Comparison of ENCODE assay signal across 8 cellular contexts in genomic region chrX:20267599-20267923, GRCh38. TPM values are rescaled to one million over a fixed set of nuclear protein-coding genes. Genes with fewer than 3 reads are reported as not detected.
DNase-seq lines count a peak whose midpoint lies in the region; ATAC-seq and TF ChIP-seq lines count a peak whose summit lies in the region.

No MANE protein-coding gene starts in this region.

- CTCF ChIA-PET in OCI-LY7 (lab: Charles Lee; ENCODE audit: unreplicated experiment) = no interaction called here

- no TSS peak for BruUV-seq in OCI-LY7 (replicated peaks; lab: Mats Ljungman, UMichigan)

- H3K4me1 ChIP-seq in BLaER1 (peaks cover 18% of the 10 kb centered on the region), OCI-LY7 (ENCODE audit: insufficient read depth, low read length, poor library complexity, severe bottlenecking) (peaks cover 25% of the 10 kb centered on the region), endocrine pancreas (ENCODE audit: control insufficient read depth, insufficient read depth, low read length) (peaks cover 5% of the 10 kb centered on the region)

- intact Hi-C loops in OCI-LY7 (cut with micrococcal nuclease; ENCODE audit: unreplicated experiment) = loop anchor here (2.0 to 5.0 kb wide), 2 partner anchors 53 to 125 kb away; partner anchors contain the start of gene EIF1AX

- H3K36me3 ChIP-seq in BLaER1 = no peaks in the 10 kb centered on the region
- H3K36me3 ChIP-seq in OCI-LY7 (ENCODE audit: insufficient read depth, low read length) = no peaks in the 10 kb centered on the region
- no peaks in the 10 kb centered on the region for H3K36me3 ChIP-seq in endocrine pancreas (ENCODE audit: control insufficient read depth, insufficient read depth, low read length)

- DNase-seq in OCI-LY7 (ENCODE audit: low spot score) = no peak
- no peak for DNase-seq in neural crest cell (ENCODE audit: low read depth, low spot score)
- no peak for DNase-seq in activated CD4-positive, CD25-positive, alpha-beta regulatory T cell (lab: John Stamatoyannopoulos, UW)
- DNase-seq in pons (ENCODE audit: low spot score) = no peak
- DNase-seq in DMS 273 treated with DMSO at 0.1 percent for 48 hours (lab: John Stamatoyannopoulos, UW) = no peak

- TF ChIP-seq CTCF in OCI-LY7 (conservative IDR thresholded peaks at IDR 0.05; ENCODE audit: low read length) (no peak), neural crest cell (conservative IDR thresholded peaks at IDR 0.05) (no peak)

- peaks cover 37% of the 10 kb centered on the region for H3K79me2 ChIP-seq in OCI-LY7 (ENCODE audit: insufficient read depth, low read depth, low read length)

- H3K4me1 Mint-ChIP-seq in neural crest cell = peaks cover 21% of the 10 kb centered on the region

- H3K27me3 Mint-ChIP-seq in neural crest cell (ENCODE audit: low read depth) = peaks cover 23% of the 10 kb centered on the region

- POLR2A ChIA-PET in OCI-LY7 (lab: Charles Lee) = interaction anchor here (0.6 kb wide), 2 partner anchors 50 to 621 kb away, joined by 3 to 5 read pairs; no protein-coding TSS in a partner anchor

- no peak for ATAC-seq in HG03108 (IDR thresholded peaks at IDR 0.05; ENCODE audit: unreplicated experiment)

- H3K9me3 ChIP-seq in BLaER1 (peaks cover 24% of the 10 kb centered on the region), OCI-LY7 (ENCODE audit: low read length) (no peaks in the 10 kb centered on the region), endocrine pancreas (ENCODE audit: control insufficient read depth, low read length) (no peaks in the 10 kb centered on the region)

- H3K9me3 Mint-ChIP-seq in neural crest cell = no peaks in the 10 kb centered on the region

- H3K36me3 Mint-ChIP-seq in neural crest cell (ENCODE audit: low read depth) = no peaks in the 10 kb centered on the region

- H3K9me2 ChIP-seq in OCI-LY7 (ENCODE audit: insufficient read depth, low read length) = no peaks in the 10 kb centered on the region

- H3K9ac ChIP-seq in BLaER1 = peak overlapping the region; percentile 83
- H3K9ac ChIP-seq in endocrine pancreas (ENCODE audit: control insufficient read depth, insufficient read depth, low read length) = peak overlapping the region; percentile 95

- H3K4me3 Mint-ChIP-seq in neural crest cell = peak overlapping the region; percentile 94

- peak overlapping the region; percentile 80 for H3K4me3 ChIP-seq in BLaER1
- peak overlapping the region; percentile 97 for H3K4me3 ChIP-seq in OCI-LY7 (ENCODE audit: low read depth, low read length, poor library complexity, severe bottlenecking)
- H3K4me3 ChIP-seq in endocrine pancreas (ENCODE audit: control insufficient read depth, insufficient read depth, low read length) = no peak overlapping the region

- H3K27me3 ChIP-seq in BLaER1 = no peaks in the 10 kb centered on the region
- no peaks in the 10 kb centered on the region for H3K27me3 ChIP-seq in endocrine pancreas (ENCODE audit: control insufficient read depth, insufficient read depth, low read length)

- peak overlapping the region; percentile 88 for H2AFZ ChIP-seq in OCI-LY7 (ENCODE audit: low read length)

- H3K27ac ChIP-seq in BLaER1 = peak overlapping the region; percentile 83
- H3K27ac ChIP-seq in OCI-LY7 (ENCODE audit: low read depth, low read length, poor library complexity, severe bottlenecking) = no peak overlapping the region

- no peak overlapping the region for H3K27ac Mint-ChIP-seq in neural crest cell (ENCODE audit: unreplicated experiment)

- H4K20me1 ChIP-seq in BLaER1 (peaks cover 31% of the 10 kb centered on the region), OCI-LY7 (ENCODE audit: insufficient read depth, low read length) (peaks cover 8% of the 10 kb centered on the region)

- H3K4me2 ChIP-seq in BLaER1 (peak overlapping the region; percentile 73), OCI-LY7 (ENCODE audit: low read length) (peak overlapping the region; percentile 73)

RNA-seq across cellular contexts. Expression of gene RPS6KA3, which starts 0.9 kb away (rescaled TPM):
- 14.2 and 21.6 TPM in 2 replicates for total RNA-seq in OCI-LY7 (2014; rRNA removed; shearing (Covaris generic))
- total RNA-seq in OCI-LY7 (2022) (34.3 and 35.4 TPM in 2 replicates), neural crest cell (26.0 and 28.7 TPM in 2 replicates)
